ENCODE assay signal across 18 cellular contexts in the genomic region with DNA sequence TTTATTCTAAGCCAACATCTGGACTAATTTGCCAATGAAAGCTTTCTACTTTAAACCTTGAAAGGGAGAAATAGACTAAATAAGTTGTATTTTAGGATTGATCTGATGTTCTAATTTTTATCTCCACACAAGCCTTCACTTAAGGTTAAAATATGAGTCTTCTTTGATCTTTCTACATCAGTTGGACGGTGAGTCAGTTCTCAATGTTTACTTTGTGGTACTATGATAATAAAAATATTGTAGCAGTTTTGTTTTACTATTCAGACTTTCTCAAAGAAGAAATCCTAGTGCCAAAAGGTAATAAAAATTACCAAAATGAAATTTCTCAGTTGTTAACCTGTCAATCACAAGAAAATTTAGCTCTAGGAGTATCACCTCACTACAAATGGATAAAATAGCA.
DNase-seq lines count a peak whose midpoint lies in the region; TF ChIP-seq lines count a peak whose summit lies in the region.
"Had no signal": no experiment of that assay in that cellular context is flagged by ENCODE, and none has a peak within 500 bp of the region (broad histone marks: within the 10 kb centered on the region; RNA-seq: fewer than 3 reads in every experiment).

No MANE protein-coding gene starts in this region.

- no peak overlapping the region for H3K4me3 ChIP-seq in fibroblast of lung (replicated peaks in 1 of 4; ENCODE audit: control extremely low read depth in 1 of 4, insufficient read depth in 1 of 4, low read depth in 3 of 4, low read length in 4 of 4)
- H3K4me3 ChIP-seq: heart left ventricle, SJCRH30, vagina had no signal

- no peak overlapping the region for H3K4me2 ChIP-seq in fibroblast of lung (ENCODE audit: extremely low read depth, insufficient read depth, low read length)

- no peak overlapping the region for H3K27ac ChIP-seq in fibroblast of lung (ENCODE audit: insufficient read depth, low read length)
- H3K27ac ChIP-seq: heart left ventricle, SJCRH30, vagina had no signal

- peak overlapping the region; percentile 64 for H3K27ac Mint-ChIP-seq in osteocyte (ENCODE audit: unreplicated experiment)
- H3K27ac Mint-ChIP-seq in T-helper 2 cell treated with Interferon-gamma antibody and Interleukin-4, amounts not matched to agents 5 μg/mL and 100 μg/mL, for 36 hours = no peak overlapping the region
- H3K27ac Mint-ChIP-seq: activated CD4-positive, alpha-beta T cell treated with anti-CD3 and anti-CD28 coated beads, Interleukin-2, amount 10 ng/mL, durations not matched to agents 24 days and 14 days; stimulated activated naive CD8-positive, alpha-beta T cell treated with anti-CD3 and anti-CD28 coated beads, Interleukin-15, Interleukin-2, amounts not matched to agents 100 ng/mL and 50 ng/mL, for 24 hours had no signal

- H3K36me3 ChIP-seq in fibroblast of lung (ENCODE audit: control insufficient read depth, insufficient read depth, low read length) = no peaks in the 10 kb centered on the region
- H3K36me3 ChIP-seq: heart left ventricle, SJCRH30, vagina had no signal

- H3K79me2 ChIP-seq in fibroblast of lung (ENCODE audit: control insufficient read depth, insufficient read depth, low read length) = no peaks in the 10 kb centered on the region

- no peak overlapping the region for H3K9ac ChIP-seq in fibroblast of lung (ENCODE audit: insufficient read depth, low read length)

- DNase-seq in ELR (ENCODE audit: low read depth) = peak; percentile 82
- DNase-seq in RPMI7951 (ENCODE audit: low read depth) = peak; percentile 37
- peak; percentile 68 to 81 for DNase-seq in fibroblast of lung (ENCODE audit: low read depth in 2 of 2)
- DNase-seq in osteocyte (ENCODE audit: extremely low spot score, unreplicated experiment) = no peak
- DNase-seq in T-helper 2 cell treated with Interferon-gamma antibody and Interleukin-4, amounts not matched to agents 5 μg/mL and 100 μg/mL, for 36 hours (ENCODE audit: low spot score) = no peak
- DNase-seq in NCI-H1436 treated with DMSO at 0.1 percent for 48 hours (lab: John Stamatoyannopoulos, UW) = no peak
- no peak for DNase-seq in NCI-H748 treated with DMSO at 0.1 percent for 48 hours (lab: John Stamatoyannopoulos, UW)
- no peak for DNase-seq in NCI-H345 (lab: John Stamatoyannopoulos, UW)
- DNase-seq: activated CD4-positive, alpha-beta T cell treated with anti-CD3 and anti-CD28 coated beads, Interleukin-2, amount 10 ng/mL, durations not matched to agents 24 days and 14 days; activated naive CD4-positive, alpha-beta T cell treated with anti-CD3 and anti-CD28 coated beads, Interleukin-2, amount 50 U/mL, for 16 hours; heart left ventricle; Kasumi-1; NCI-H226; T1000 had no signal

- TF ChIP-seq CTCF in fibroblast of lung (conservative IDR thresholded peaks at IDR 0.05 in 1 of 2, IDR thresholded peaks at IDR 0.05 in 1 of 2; ENCODE audit: low read depth in 1 of 2, low read length in 2 of 2) = no peak
- no peak for TF ChIP-seq CTCF in osteocyte (IDR thresholded peaks at IDR 0.05)

- H3K27me3 ChIP-seq in fibroblast of lung (ENCODE audit: control insufficient read depth, insufficient read depth, low read length) = no peaks in the 10 kb centered on the region
- H3K27me3 ChIP-seq: heart left ventricle, SJCRH30, vagina had no signal

- H4K20me1 ChIP-seq in fibroblast of lung (ENCODE audit: control insufficient read depth, extremely low read depth, insufficient read depth, low read length) = no peaks in the 10 kb centered on the region

- H3K9me3 Mint-ChIP-seq in osteocyte (ENCODE audit: unreplicated experiment) = no peaks in the 10 kb centered on the region
- no peaks in the 10 kb centered on the region for H3K9me3 Mint-ChIP-seq in T-helper 2 cell treated with Interferon-gamma antibody and Interleukin-4, amounts not matched to agents 5 μg/mL and 100 μg/mL, for 36 hours
- H3K9me3 Mint-ChIP-seq: activated CD4-positive, alpha-beta T cell treated with anti-CD3 and anti-CD28 coated beads, Interleukin-2, amount 10 ng/mL, durations not matched to agents 24 days and 14 days; stimulated activated naive CD8-positive, alpha-beta T cell treated with anti-CD3 and anti-CD28 coated beads, Interleukin-15, Interleukin-2, amounts not matched to agents 100 ng/mL and 50 ng/mL, for 24 hours had no signal

- H3K36me3 Mint-ChIP-seq in osteocyte (ENCODE audit: unreplicated experiment) = peaks cover 4% of the 10 kb centered on the region
- H3K36me3 Mint-ChIP-seq in T-helper 2 cell treated with Interferon-gamma antibody and Interleukin-4, amounts not matched to agents 5 μg/mL and 100 μg/mL, for 36 hours (ENCODE audit: low read depth) = no peaks in the 10 kb centered on the region

- no peak overlapping the region for H3K4me3 Mint-ChIP-seq in osteocyte (ENCODE audit: unreplicated experiment)
- H3K4me3 Mint-ChIP-seq in T-helper 2 cell treated with Interferon-gamma antibody and Interleukin-4, amounts not matched to agents 5 μg/mL and 100 μg/mL, for 36 hours = no peak overlapping the region
- H3K4me3 Mint-ChIP-seq: activated CD4-positive, alpha-beta T cell treated with anti-CD3 and anti-CD28 coated beads, Interleukin-2, amount 10 ng/mL, durations not matched to agents 24 days and 14 days; central memory CD8-positive, alpha-beta T cell; stimulated activated naive CD8-positive, alpha-beta T cell treated with anti-CD3 and anti-CD28 coated beads, Interleukin-15, Interleukin-2, amounts not matched to agents 100 ng/mL and 50 ng/mL, for 24 hours had no signal

- no peaks in the 10 kb centered on the region for H3K27me3 Mint-ChIP-seq in osteocyte (ENCODE audit: unreplicated experiment)
- H3K27me3 Mint-ChIP-seq in T-helper 2 cell treated with Interferon-gamma antibody and Interleukin-4, amounts not matched to agents 5 μg/mL and 100 μg/mL, for 36 hours (ENCODE audit: low read depth) = no peaks in the 10 kb centered on the region
- H3K27me3 Mint-ChIP-seq: activated CD4-positive, alpha-beta T cell treated with anti-CD3 and anti-CD28 coated beads, Interleukin-2, amount 10 ng/mL, durations not matched to agents 24 days and 14 days; central memory CD8-positive, alpha-beta T cell; stimulated activated naive CD8-positive, alpha-beta T cell treated with anti-CD3 and anti-CD28 coated beads, Interleukin-15, Interleukin-2, amounts not matched to agents 100 ng/mL and 50 ng/mL, for 24 hours had no signal

- H3K9me3 ChIP-seq in fibroblast of lung (ENCODE audit: control insufficient read depth, insufficient read depth, low read depth, low read length) = no peaks in the 10 kb centered on the region
- H3K9me3 ChIP-seq: SJCRH30, vagina had no signal

- peaks cover 15% of the 10 kb centered on the region for H3K4me1 Mint-ChIP-seq in osteocyte (ENCODE audit: unreplicated experiment)
- no peaks in the 10 kb centered on the region for H3K4me1 Mint-ChIP-seq in T-helper 2 cell treated with Interferon-gamma antibody and Interleukin-4, amounts not matched to agents 5 μg/mL and 100 μg/mL, for 36 hours (ENCODE audit: low read depth)
- H3K4me1 Mint-ChIP-seq: activated CD4-positive, alpha-beta T cell treated with anti-CD3 and anti-CD28 coated beads, Interleukin-2, amount 10 ng/mL, durations not matched to agents 24 days and 14 days; central memory CD8-positive, alpha-beta T cell had no signal

- H3K4me1 ChIP-seq in fibroblast of lung (ENCODE audit: control insufficient read depth, extremely low read depth, insufficient read depth, low read length) = peaks cover 11% of the 10 kb centered on the region
- H3K4me1 ChIP-seq: heart left ventricle, vagina had no signal

- no peak overlapping the region for H2AFZ ChIP-seq in fibroblast of lung (ENCODE audit: low read length)

Comparison
In these comparisons a context has a peak if more than half of its experiments do, and no peak if none do; other contexts are left out.
1. DNase-seq: peak in ELR (single experiment), RPMI7951 (single experiment) and fibroblast of lung (2 of 2); none in osteocyte (single experiment), T-helper 2 cell treated with Interferon-gamma antibody and Interleukin-4, amounts not matched to agents 5 μg/mL and 100 μg/mL, for 36 hours (single experiment), NCI-H1436 treated with DMSO at 0.1 percent for 48 hours (single experiment), NCI-H748 treated with DMSO at 0.1 percent for 48 hours (single experiment) and NCI-H345 (single experiment).